ENCODE assay signal across 8 cellular contexts in the genomic region with DNA sequence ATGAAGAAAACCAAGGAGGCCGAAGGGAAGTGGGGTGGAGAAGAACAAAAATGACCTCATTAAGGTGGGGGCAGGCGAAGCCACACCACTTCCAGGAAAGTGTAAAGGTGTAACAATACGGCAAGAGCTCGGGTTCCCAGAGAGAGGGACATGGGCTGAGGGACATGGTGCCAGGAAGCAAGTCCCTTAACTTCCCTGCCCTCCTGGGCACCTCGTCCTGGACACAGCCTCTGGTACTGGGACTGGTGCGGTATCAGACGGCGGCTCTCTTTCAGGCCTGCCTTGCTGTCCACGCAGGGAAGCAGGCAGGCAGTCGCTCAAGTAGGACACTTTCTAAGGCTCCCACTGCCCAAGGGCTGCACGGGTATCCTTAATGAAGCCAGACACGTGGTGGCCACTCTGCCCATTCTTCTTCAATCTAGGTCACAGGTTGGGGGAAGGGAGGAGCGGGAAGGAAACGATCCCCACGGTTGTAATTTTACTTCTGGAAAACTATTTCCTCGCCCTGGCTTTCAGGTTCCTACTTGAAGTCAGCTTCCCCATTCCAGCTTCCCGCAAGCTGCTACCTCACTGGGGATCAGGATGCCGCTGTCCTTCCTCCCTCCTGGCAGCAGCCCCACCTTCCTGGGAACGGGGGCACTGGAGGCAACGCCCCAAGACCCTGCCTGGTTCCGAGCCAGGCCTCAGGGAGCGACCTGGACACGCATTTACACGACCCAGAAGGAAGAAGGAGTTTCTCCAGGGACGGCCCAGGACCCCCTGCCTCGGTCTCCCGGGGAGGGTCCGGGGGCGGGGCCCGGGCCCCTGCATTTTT. TPM values are rescaled to one million over a fixed set of nuclear protein-coding genes. Genes with fewer than 3 reads are reported as not detected.
DNase-seq lines count a peak whose midpoint lies in the region; ATAC-seq and TF ChIP-seq lines count a peak whose summit lies in the region.

No MANE protein-coding gene starts in this region.

- H3K4me3 ChIP-seq in right cardiac atrium (ENCODE audit: low read length) (peak overlapping the region; percentile 64), skin epidermis (peak overlapping the region; percentile 81 to 99 (median 95))

- H3K36me3 Mint-ChIP-seq in activated B cell treated with CpG ODN at 0.5 μM for 24 hours (ENCODE audit: low read depth): peaks cover 11% of the 10 kb centered on the region

- H3K4me1 Mint-ChIP-seq in activated B cell treated with CpG ODN at 0.5 μM for 24 hours: peaks cover 39% of the 10 kb centered on the region

- H3K27me3 ChIP-seq in right cardiac atrium (ENCODE audit: control insufficient read depth, insufficient read depth): no peaks in the 10 kb centered on the region

- intact Hi-C loops in activated B cell treated with CpG ODN at 0.5 μM for 24 hours (cut with micrococcal nuclease): loop anchor here (5.0 kb wide), 3 partner anchors 37 to 472 kb away; partner anchors contain the start of genes LSM7 and SPPL2B
- intact Hi-C loops in right cardiac atrium (cut with DNase I): loop anchor here in 2 of 4 donors (10.0 kb wide), 3 partner anchors 65 to 235 kb away; no protein-coding TSS in a partner anchor

- DNase-seq in activated effector memory CD4-positive, alpha-beta T cell treated with anti-CD3 and anti-CD28 coated beads, Interleukin-2, amount 50 U/mL, for 16 hours: peak; percentile 65
- DNase-seq in activated effector memory CD4-positive, alpha-beta T cell treated with Interleukin-2 at 50 U/mL for 16 hours: no peak
- DNase-seq in activated B cell treated with CpG ODN at 0.5 μM for 24 hours: no peak
- DNase-seq in right cardiac atrium: peak in 1 of 3 donors; percentile 46

- H3K4me1 ChIP-seq in right cardiac atrium (ENCODE audit: control insufficient read depth, insufficient read depth, low read length): peaks cover 6% of the 10 kb centered on the region

- H3K9me3 ChIP-seq in right cardiac atrium (ENCODE audit: control insufficient read depth, low read length): no peaks in the 10 kb centered on the region

- H3K27ac ChIP-seq in right cardiac atrium (ENCODE audit: low read length) (no peak overlapping the region), skin epidermis (peak overlapping the region; percentile 39 to 98 (median 93))

- no peaks in the 10 kb centered on the region for H3K27me3 Mint-ChIP-seq in activated B cell treated with CpG ODN at 0.5 μM for 24 hours

- no peaks in the 10 kb centered on the region for H3K9me3 Mint-ChIP-seq in activated B cell treated with CpG ODN at 0.5 μM for 24 hours

- no peak overlapping the region for H3K27ac Mint-ChIP-seq in activated B cell treated with CpG ODN at 0.5 μM for 24 hours

- TF ChIP-seq CTCF in activated B cell treated with CpG ODN at 0.5 μM for 24 hours (IDR thresholded peaks at IDR 0.05): no peak

- CTCF ChIA-PET in activated B cell treated with CpG ODN at 0.5 μM for 24 hours (lab: Charles Lee): no interaction called here

- POLR2A ChIA-PET in activated B cell treated with CpG ODN at 0.5 μM for 24 hours (lab: Charles Lee): interaction anchor here (0.5 to 2.1 kb wide), 6 partner anchors 18 to 227 kb away, joined by 3 to 6 read pairs (median 4); partner anchors contain the start of gene IZUMO4

- WGBS in right cardiac atrium: 16% methylated on average over 30 of the region's 30 CpGs

- ATAC-seq in activated B cell treated with CpG ODN at 0.5 μM for 24 hours (ENCODE audit: low read depth) (no peak), right cardiac atrium (no peak), GM18519 (IDR thresholded peaks at IDR 0.05; ENCODE audit: low FRiP score, unreplicated experiment) (no peak), GM21529 (IDR thresholded peaks at IDR 0.05; ENCODE audit: unreplicated experiment) (no peak), HG03025 (IDR thresholded peaks at IDR 0.05; ENCODE audit: low FRiP score, unreplicated experiment) (no peak)

- H3K4me3 Mint-ChIP-seq in activated B cell treated with CpG ODN at 0.5 μM for 24 hours: peak overlapping the region; percentile 83

RNA-seq across cellular contexts. Expression of gene AP3D1, which starts 1.2 kb away (rescaled TPM):
- total RNA-seq in activated B cell treated with CpG ODN at 0.5 μM for 24 hours (97.2 and 109 TPM in 2 replicates), right cardiac atrium (100 to 1,000 TPM in 2 of 4 donors, 10 to 100 TPM in 2; 82.7 to 145 (median 92.9) TPM)
- 87.3 TPM for polyA plus RNA-seq in right cardiac atrium

RNA-seq across cellular contexts. Expression of gene DOT1L, which starts 13.5 kb away (rescaled TPM):
- total RNA-seq in activated B cell treated with CpG ODN at 0.5 μM for 24 hours (55.0 and 65.2 TPM in 2 replicates), right cardiac atrium (10 to 100 TPM; 12.3 to 17.1 (median 13.4) TPM)
- polyA plus RNA-seq in right cardiac atrium: 6.0 TPM

RNA-seq across cellular contexts. Expression of gene IZUMO4, which starts 53.5 kb away (rescaled TPM):
- total RNA-seq in activated B cell treated with CpG ODN at 0.5 μM for 24 hours: 73.0 and 78.6 TPM in 2 replicates
- 1 to 10 TPM; 1.1 to 3.3 (median 2.3) TPM for total RNA-seq in right cardiac atrium
- polyA plus RNA-seq in right cardiac atrium: 2.7 TPM

RNA-seq across cellular contexts. Expression of gene MOB3A, which starts 54.1 kb away (rescaled TPM):
- total RNA-seq in activated B cell treated with CpG ODN at 0.5 μM for 24 hours (179 and 189 TPM in 2 replicates), right cardiac atrium (10 to 100 TPM; 20.9 to 27.0 (median 21.8) TPM)
- 9.5 TPM for polyA plus RNA-seq in right cardiac atrium

Comparison
In these comparisons a context has a peak if more than half of its experiments do, and no peak if none do; other contexts are left out.
1. RNA of gene IZUMO4, which starts 53.5 kb away (total RNA-seq): 73.0 to 78.6 TPM in activated B cell treated with CpG ODN at 0.5 μM for 24 hours; 1.1 to 3.3 TPM in right cardiac atrium; every median in the first group is over 10 times any median in the second.